In genomic region chr4:124414641-124415040, GRCh38 we compare ENCODE assay signal across 26 cellular contexts.
DNase-seq lines count a peak whose midpoint lies in the region; TF ChIP-seq lines count a peak whose summit lies in the region.
"Had no signal": no experiment of that assay in that cellular context is flagged by ENCODE, and none has a peak within 500 bp of the region (broad histone marks: within the 10 kb centered on the region; RNA-seq: fewer than 3 reads in every experiment).

No MANE protein-coding gene starts in this region.

- peak overlapping the region; percentile 81 for H3K27ac Mint-ChIP-seq in osteocyte (ENCODE audit: unreplicated experiment)
- H3K27ac Mint-ChIP-seq: activated CD4-positive, alpha-beta T cell treated with anti-CD3 and anti-CD28 coated beads for 36 hours; activated naive CD8-positive, alpha-beta T cell treated with anti-CD3 and anti-CD28 coated beads, Interleukin-2, amount 50 U/mL, for 24 hours; CD14-positive monocyte; memory B cell; nephron; progenitor cell of endocrine pancreas had no signal

- no peaks in the 10 kb centered on the region for H3K9me3 Mint-ChIP-seq in osteocyte (ENCODE audit: unreplicated experiment)
- H3K9me3 Mint-ChIP-seq: nephron had no signal

- H3K36me3 ChIP-seq in adipocyte (ENCODE audit: control insufficient read depth, insufficient read depth, low read length, severe bottlenecking), result no peaks in the 10 kb centered on the region
- H3K36me3 ChIP-seq: vagina had no signal

- DNase-seq in ELR (ENCODE audit: low read depth) (peak; percentile 79), adipocyte (ENCODE audit: low read depth) (peak; percentile 33), fibroblast of peridontal ligament (ENCODE audit: extremely low read depth) (peak; percentile 63), osteocyte (ENCODE audit: extremely low spot score, unreplicated experiment) (no peak), NCI-H1436 (lab: John Stamatoyannopoulos, UW) (no peak), NCI-H1092 (lab: John Stamatoyannopoulos, UW) (no peak), NCI-H2107 treated with DMSO at 0.1 percent for 48 hours (lab: John Stamatoyannopoulos, UW; ENCODE audit: unreplicated experiment) (no peak)
- DNase-seq in stimulated activated CD4-positive, alpha-beta T cell treated with anti-CD3 and anti-CD28 coated beads, Interleukin-12 subunit alpha, Interleukin-12 subunit beta, amount 100 ng/mL, for 4 hours, result no peak
- DNase-seq: activated CD4-positive, alpha-beta T cell treated with anti-CD3 and anti-CD28 coated beads for 36 hours; activated effector memory CD4-positive, alpha-beta T cell treated with Interleukin-2 at 50 U/mL for 16 hours; activated naive CD8-positive, alpha-beta T cell treated with anti-CD3 and anti-CD28 coated beads, Interleukin-2, amount 50 U/mL, for 24 hours; caudate nucleus; DMS53; dorsolateral prefrontal cortex; hippocampal formation; KBM-7; kidney glomerular epithelial cell; MV-4-11; NCI-H2107; NCI-H510A treated with DMSO at 0.1 percent for 48 hours; SW 1271 had no signal

- no peaks in the 10 kb centered on the region for H3K27me3 ChIP-seq in adipocyte (replicated peaks; ENCODE audit: control insufficient read depth, insufficient read depth, low read length)
- H3K27me3 ChIP-seq: vagina had no signal

- no peaks in the 10 kb centered on the region for H3K9me3 ChIP-seq in adipocyte (ENCODE audit: control insufficient read depth, low read length)
- H3K9me3 ChIP-seq: vagina had no signal

- H3K36me3 Mint-ChIP-seq in osteocyte (ENCODE audit: unreplicated experiment), result no peaks in the 10 kb centered on the region
- H3K36me3 Mint-ChIP-seq: CD14-positive monocyte, memory B cell had no signal

- peaks cover 43% of the 10 kb centered on the region for H3K4me1 Mint-ChIP-seq in osteocyte (ENCODE audit: unreplicated experiment)
- H3K4me1 Mint-ChIP-seq: activated CD4-positive, alpha-beta T cell treated with anti-CD3 and anti-CD28 coated beads for 36 hours; activated naive CD8-positive, alpha-beta T cell treated with anti-CD3 and anti-CD28 coated beads, Interleukin-2, amount 50 U/mL, for 24 hours; CD14-positive monocyte; memory B cell had no signal

- H3K4me1 ChIP-seq in adipocyte (ENCODE audit: control insufficient read depth, insufficient read depth, low read length), result peaks cover 21% of the 10 kb centered on the region
- H3K4me1 ChIP-seq: vagina had no signal

- H3K4me3 Mint-ChIP-seq in osteocyte (ENCODE audit: unreplicated experiment), result peak overlapping the region; percentile 36
- H3K4me3 Mint-ChIP-seq: activated CD4-positive, alpha-beta T cell treated with anti-CD3 and anti-CD28 coated beads for 36 hours; activated naive CD8-positive, alpha-beta T cell treated with anti-CD3 and anti-CD28 coated beads, Interleukin-2, amount 50 U/mL, for 24 hours; CD14-positive monocyte; memory B cell had no signal

- no peaks in the 10 kb centered on the region for H3K27me3 Mint-ChIP-seq in osteocyte (ENCODE audit: unreplicated experiment)
- H3K27me3 Mint-ChIP-seq: activated CD4-positive, alpha-beta T cell treated with anti-CD3 and anti-CD28 coated beads for 36 hours; activated naive CD8-positive, alpha-beta T cell treated with anti-CD3 and anti-CD28 coated beads, Interleukin-2, amount 50 U/mL, for 24 hours; memory B cell; progenitor cell of endocrine pancreas had no signal

- TF ChIP-seq CTCF in osteocyte (IDR thresholded peaks at IDR 0.05), result no peak

- no peak overlapping the region for H3K4me3 ChIP-seq in adipocyte (ENCODE audit: low read length)
- H3K4me3 ChIP-seq: dorsolateral prefrontal cortex, vagina had no signal

- peak overlapping the region; percentile 41 for H3K9ac ChIP-seq in adipocyte (ENCODE audit: low read length)

Comparison
In these comparisons a context has a peak if more than half of its experiments do, and no peak if none do; other contexts are left out.
1. DNase-seq: peak in ELR (single experiment), adipocyte (single experiment) and fibroblast of peridontal ligament (single experiment); none in osteocyte (single experiment), NCI-H1436 (single experiment), NCI-H1092 (single experiment), NCI-H2107 treated with DMSO at 0.1 percent for 48 hours (single experiment) and stimulated activated CD4-positive, alpha-beta T cell treated with anti-CD3 and anti-CD28 coated beads, Interleukin-12 subunit alpha, Interleukin-12 subunit beta, amount 100 ng/mL, for 4 hours (single experiment).